Comparison of ENCODE assay signal across 1 cellular context in genomic region chr19:17409990-17410389, GRCh38.
TF ChIP-seq lines count a peak whose summit lies in the region.

No MANE protein-coding gene starts in this region.

TF ChIP-seq in HepG2, 621 proteins besides CTCF, POLR2A, EP300 and RAD21:
- no peak for TF ChIP-seq ZNF577 (CRISPR knock-in tag; IDR thresholded peaks at IDR 0.05; ENCODE audit: borderline replicate concordance, low read depth)
- no peak for TF ChIP-seq PAX8 (CRISPR knock-in tag; IDR thresholded peaks at IDR 0.05; ENCODE audit: borderline replicate concordance)
- TF ChIP-seq CEBPB (IDR thresholded peaks at IDR 0.05; ENCODE audit: borderline replicate concordance, low read depth, low read length): 0 out of 2 replicates have a peak, but pooled peaks have one; percentile 9
